ENCODE assay signal across 14 cellular contexts in the genomic region with DNA sequence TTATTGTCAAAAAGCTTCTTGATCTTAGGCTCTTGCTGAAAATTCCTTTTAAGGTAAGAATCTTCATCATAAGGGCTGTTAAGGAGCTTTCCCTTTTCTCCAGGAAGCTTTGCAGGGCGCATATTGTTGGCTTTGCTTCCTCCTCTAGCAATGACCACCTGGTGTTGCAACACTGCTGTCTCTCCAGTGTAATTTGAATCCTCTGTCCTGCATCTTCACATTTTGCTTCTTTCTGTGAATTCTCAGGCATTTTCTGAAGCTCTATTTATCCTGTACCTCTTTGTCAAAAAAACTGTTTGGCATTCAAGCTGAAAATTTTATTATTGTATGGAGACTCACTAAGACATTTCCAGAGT.
DNase-seq lines count a peak whose midpoint lies in the region; ATAC-seq and TF ChIP-seq lines count a peak whose summit lies in the region.
"Had no signal": no experiment of that assay in that cellular context is flagged by ENCODE, and none has a peak within 500 bp of the region (broad histone marks: within the 10 kb centered on the region; RNA-seq: fewer than 3 reads in every experiment).

No MANE protein-coding gene starts in this region.

- no peaks in the 10 kb centered on the region for H3K36me3 ChIP-seq in NT2/D1 (ENCODE audit: insufficient read depth, insufficient read length, low read length)
- H3K36me3 ChIP-seq: thoracic aorta had no signal

- intact Hi-C loops in activated CD4-positive, alpha-beta memory T cell treated with anti-CD3 and anti-CD28 coated beads for 36 hours (cut with micrococcal nuclease), result no loop called here

- H3K9ac ChIP-seq in NT2/D1 (ENCODE audit: insufficient read length, low read depth), result no peak overlapping the region

- no peaks in the 10 kb centered on the region for H3K27me3 Mint-ChIP-seq in activated CD4-positive, alpha-beta memory T cell treated with anti-CD3 and anti-CD28 coated beads for 36 hours
- H3K27me3 Mint-ChIP-seq: activated naive CD8-positive, alpha-beta T cell; CD4-positive, alpha-beta T cell had no signal

- POLR2A ChIA-PET in activated CD4-positive, alpha-beta memory T cell treated with anti-CD3 and anti-CD28 coated beads for 36 hours (lab: Charles Lee), result no interaction called here

- H3K9me3 Mint-ChIP-seq in activated CD4-positive, alpha-beta memory T cell treated with anti-CD3 and anti-CD28 coated beads for 36 hours, result no peaks in the 10 kb centered on the region
- H3K9me3 Mint-ChIP-seq: CD4-positive, alpha-beta T cell had no signal

- CTCF ChIA-PET in activated CD4-positive, alpha-beta memory T cell treated with anti-CD3 and anti-CD28 coated beads for 36 hours (lab: Charles Lee), result no interaction called here

- peaks cover 11% of the 10 kb centered on the region for H3K4me1 Mint-ChIP-seq in activated CD4-positive, alpha-beta memory T cell treated with anti-CD3 and anti-CD28 coated beads for 36 hours (ENCODE audit: low read depth)

- H3K4me3 Mint-ChIP-seq in activated CD4-positive, alpha-beta memory T cell treated with anti-CD3 and anti-CD28 coated beads for 36 hours, result no peak overlapping the region
- H3K4me3 Mint-ChIP-seq: activated naive CD8-positive, alpha-beta T cell; CD4-positive, alpha-beta T cell had no signal

- no peak for ATAC-seq in GM19328 (IDR thresholded peaks at IDR 0.05; ENCODE audit: unreplicated experiment)
- ATAC-seq: SK-N-SH treated with all-trans-retinoic acid at 6 μM for 48 hours had no signal

- H3K27ac Mint-ChIP-seq in activated CD4-positive, alpha-beta memory T cell treated with anti-CD3 and anti-CD28 coated beads for 36 hours, result no peak overlapping the region
- H3K27ac Mint-ChIP-seq: activated naive CD8-positive, alpha-beta T cell; CD4-positive, alpha-beta T cell had no signal

- H3K27me3 ChIP-seq in NT2/D1 (ENCODE audit: insufficient read depth, insufficient read length), result no peaks in the 10 kb centered on the region

- no peaks in the 10 kb centered on the region for H3K4me1 ChIP-seq in NT2/D1 (ENCODE audit: insufficient read depth, insufficient read length)

- H3K4me3 ChIP-seq in NT2/D1 (ENCODE audit: insufficient read length, low read depth), result no peak overlapping the region
- H3K4me3 ChIP-seq: thoracic aorta had no signal

- in situ Hi-C loops in GM13977 (cut with MboI; ENCODE audit: low pct_unique_long_range_greater_than_20kb, low sequenced_read_pairs, unreplicated experiment), result no loop called here

- no peak for TF ChIP-seq CTCF in GM13977 (IDR thresholded peaks at IDR 0.05; ENCODE audit: extremely low read depth, insufficient read depth, missing control alignments)

- no peaks in the 10 kb centered on the region for H3K36me3 Mint-ChIP-seq in activated CD4-positive, alpha-beta memory T cell treated with anti-CD3 and anti-CD28 coated beads for 36 hours
- H3K36me3 Mint-ChIP-seq: activated naive CD8-positive, alpha-beta T cell had no signal

- DNase-seq in NCI-H2171 treated with DMSO at 0.1 percent for 48 hours (lab: John Stamatoyannopoulos, UW) (peak; percentile 34), NCI-H2171 (lab: John Stamatoyannopoulos, UW) (no peak), NT2/D1 (ENCODE audit: low read depth, low spot score) (peak; percentile 25), glomerular visceral epithelial cell (ENCODE audit: extremely low spot score) (peak; percentile 8), renal cortical epithelial cell (ENCODE audit: low read depth) (peak; percentile 66), GM13977 (ENCODE audit: low spot score) (no peak)
- DNase-seq in activated CD4-positive, alpha-beta memory T cell treated with anti-CD3 and anti-CD28 coated beads for 36 hours, result no peak
- DNase-seq: activated CD8-positive, alpha-beta memory T cell treated with anti-CD3 and anti-CD28 coated beads, Interleukin-2, amount 50 U/mL, for 48 hours; CD4-positive, alpha-beta T cell; KG1 had no signal

- no peaks in the 10 kb centered on the region for H3K9me3 ChIP-seq in NT2/D1 (ENCODE audit: insufficient read depth, low read length)
- H3K9me3 ChIP-seq: thoracic aorta had no signal

Comparison
In these comparisons a context has a peak if more than half of its experiments do, and no peak if none do; other contexts are left out.
1. DNase-seq: peak in NCI-H2171 treated with DMSO at 0.1 percent for 48 hours (single experiment), NT2/D1 (single experiment), glomerular visceral epithelial cell (single experiment) and renal cortical epithelial cell (single experiment); none in NCI-H2171 (single experiment), activated CD4-positive, alpha-beta memory T cell treated with anti-CD3 and anti-CD28 coated beads for 36 hours (single experiment) and GM13977 (single experiment).